18 cellular contexts compared by ENCODE assay signal in genomic region chr19:33189453-33189852, GRCh38. TPM values are rescaled to one million over a fixed set of nuclear protein-coding genes. Genes with fewer than 3 reads are reported as not detected.
DNase-seq lines count a peak whose midpoint lies in the region; ATAC-seq and TF ChIP-seq lines count a peak whose summit lies in the region.
"Had no signal": no experiment of that assay in that cellular context is flagged by ENCODE, and none has a peak within 500 bp of the region (broad histone marks: within the 10 kb centered on the region; RNA-seq: fewer than 3 reads in every experiment).

No MANE protein-coding gene starts in this region.

- H3K27ac ChIP-seq in HCT116 (ENCODE audit: low read depth, low read length) = no peak overlapping the region
- H3K27ac ChIP-seq: C4-2B, GM23248 had no signal

- intact Hi-C loops in HCT116 (cut with micrococcal nuclease) = no loop called here

- H3K27me3 ChIP-seq in HCT116 (ENCODE audit: insufficient read depth, low read length) = no peaks in the 10 kb centered on the region

- H3K4me3 ChIP-seq in HCT116 (replicated peaks in 1 of 2; ENCODE audit: low read depth in 1 of 2, low read length in 2 of 2) = no peak overlapping the region
- H3K4me3 ChIP-seq: GM23248 had no signal

- TF ChIP-seq RAD21 in HCT116 (IDR thresholded peaks at IDR 0.05; ENCODE audit: low read depth) = no peak

- no peak overlapping the region for H3K4me2 ChIP-seq in HCT116 (ENCODE audit: low read length)

- TF ChIP-seq POLR2A in HCT116 (IDR thresholded peaks at IDR 0.05; ENCODE audit: borderline replicate concordance, extremely low read depth, insufficient read depth, insufficient read length) = no peak

- H3K9ac ChIP-seq in HCT116 (ENCODE audit: low read length) = no peak overlapping the region
- H3K9ac ChIP-seq: GM23248 had no signal

- RAD21 ChIA-PET in HCT116 (lab: Charles Lee; ENCODE audit: low non-redundant PET in 1 of 2, low total read pairs in 2 of 2, uncharacterized antibody in 2 of 2, unreplicated experiment in 2 of 2) = no interaction called here

- H3K9me3 ChIP-seq in HCT116 (ENCODE audit: control insufficient read depth in 1 of 2, insufficient read depth in 1 of 2, low read depth in 1 of 2, low read length in 2 of 2) (no peaks in the 10 kb centered on the region), T-helper 17 cell (ENCODE audit: control insufficient read depth, low read length, poor library complexity, severe bottlenecking) (no peaks in the 10 kb centered on the region)
- H3K9me3 ChIP-seq: Caco-2 had no signal

- no peak for TF ChIP-seq CTCF in HCT116 (IDR thresholded peaks at IDR 0.05 in 2 of 3, conservative IDR thresholded peaks at IDR 0.05 in 1 of 3; ENCODE audit: borderline replicate concordance in 1 of 3, insufficient read depth in 1 of 3, low read depth in 2 of 3, low read length in 2 of 3)
- TF ChIP-seq CTCF in neural crest cell (conservative IDR thresholded peaks at IDR 0.05) = no peak

- H2AFZ ChIP-seq in HCT116 (ENCODE audit: low read depth, low read length, poor library complexity, severe bottlenecking) = peak overlapping the region; percentile 12
- H2AFZ ChIP-seq: GM23248 had no signal

- ATAC-seq in HCT116 = no peak
- no peak for ATAC-seq in T-helper 17 cell
- ATAC-seq in stimulated activated effector memory CD8-positive, alpha-beta T cell treated with anti-CD3 and anti-CD28 coated beads, Interleukin-12 subunit alpha, Interleukin-12 subunit beta, amount 100 ng/mL, for 72 hours = no peak
- ATAC-seq in HG02938 (IDR thresholded peaks at IDR 0.05; ENCODE audit: unreplicated experiment) = no peak
- ATAC-seq: CD8-positive, alpha-beta T cell had no signal

- peak overlapping the region; percentile 59 for H3K27ac Mint-ChIP-seq in T-helper 17 cell
- no peak overlapping the region for H3K27ac Mint-ChIP-seq in neural crest cell (ENCODE audit: unreplicated experiment)
- H3K27ac Mint-ChIP-seq in stimulated activated effector memory CD8-positive, alpha-beta T cell treated with anti-CD3 and anti-CD28 coated beads, Interleukin-12 subunit alpha, Interleukin-12 subunit beta, amount 100 ng/mL, for 72 hours = no peak overlapping the region
- H3K27ac Mint-ChIP-seq: CD4-positive, CD25-positive, alpha-beta regulatory T cell; CD8-positive, alpha-beta T cell had no signal

- CTCF ChIA-PET in HCT116 (lab: Charles Lee) = no interaction called here

- no peaks in the 10 kb centered on the region for H3K79me2 ChIP-seq in HCT116 (ENCODE audit: insufficient read depth, low read length)

- H3K4me1 Mint-ChIP-seq in T-helper 17 cell = peaks cover 8% of the 10 kb centered on the region
- no peaks in the 10 kb centered on the region for H3K4me1 Mint-ChIP-seq in neural crest cell
- peaks cover 12% of the 10 kb centered on the region for H3K4me1 Mint-ChIP-seq in stimulated activated effector memory CD8-positive, alpha-beta T cell treated with anti-CD3 and anti-CD28 coated beads, Interleukin-12 subunit alpha, Interleukin-12 subunit beta, amount 100 ng/mL, for 72 hours

- H3K9me3 Mint-ChIP-seq in neural crest cell = no peaks in the 10 kb centered on the region
- no peaks in the 10 kb centered on the region for H3K9me3 Mint-ChIP-seq in stimulated activated effector memory CD8-positive, alpha-beta T cell treated with anti-CD3 and anti-CD28 coated beads, Interleukin-12 subunit alpha, Interleukin-12 subunit beta, amount 100 ng/mL, for 72 hours
- H3K9me3 Mint-ChIP-seq: CD8-positive, alpha-beta T cell had no signal

- H3K36me3 Mint-ChIP-seq in T-helper 17 cell (ENCODE audit: low read depth) = no peaks in the 10 kb centered on the region
- no peaks in the 10 kb centered on the region for H3K36me3 Mint-ChIP-seq in neural crest cell (ENCODE audit: low read depth)
- no peaks in the 10 kb centered on the region for H3K36me3 Mint-ChIP-seq in stimulated activated effector memory CD8-positive, alpha-beta T cell treated with anti-CD3 and anti-CD28 coated beads, Interleukin-12 subunit alpha, Interleukin-12 subunit beta, amount 100 ng/mL, for 72 hours
- H3K36me3 Mint-ChIP-seq: CD4-positive, CD25-positive, alpha-beta regulatory T cell; CD8-positive, alpha-beta T cell had no signal

- no peaks in the 10 kb centered on the region for H3K9me2 ChIP-seq in HCT116 (ENCODE audit: insufficient read depth)

- H3K4me1 ChIP-seq in HCT116 (ENCODE audit: control insufficient read depth in 1 of 2, insufficient read depth in 2 of 2, low read length in 2 of 2) = peaks cover 13 to 15% of the 10 kb centered on the region in 2 experiments

- no peak overlapping the region for H3K4me3 Mint-ChIP-seq in T-helper 17 cell
- peak overlapping the region; percentile 45 for H3K4me3 Mint-ChIP-seq in neural crest cell
- H3K4me3 Mint-ChIP-seq in stimulated activated effector memory CD8-positive, alpha-beta T cell treated with anti-CD3 and anti-CD28 coated beads, Interleukin-12 subunit alpha, Interleukin-12 subunit beta, amount 100 ng/mL, for 72 hours = no peak overlapping the region
- H3K4me3 Mint-ChIP-seq: CD4-positive, CD25-positive, alpha-beta regulatory T cell; CD8-positive, alpha-beta T cell had no signal

- no peaks in the 10 kb centered on the region for H3K36me3 ChIP-seq in HCT116 (ENCODE audit: control insufficient read depth in 1 of 2, insufficient read depth in 2 of 2, low read length in 2 of 2)

- POLR2A ChIA-PET in HCT116 (lab: Charles Lee) = no interaction called here

- DNase-seq in HCT116 (ENCODE audit: low read depth, low spot score) (no peak), T-helper 17 cell (no peak), neural crest cell (ENCODE audit: low read depth, low spot score) (no peak), NCI-H748 (lab: John Stamatoyannopoulos, UW; ENCODE audit: unreplicated experiment) (no peak)
- no peak for DNase-seq in stimulated activated effector memory CD8-positive, alpha-beta T cell treated with anti-CD3 and anti-CD28 coated beads, Interleukin-12 subunit alpha, Interleukin-12 subunit beta, amount 100 ng/mL, for 72 hours (ENCODE audit: low spot score in 2 of 2)
- DNase-seq: Caco-2; CD4-positive, CD25-positive, alpha-beta regulatory T cell; CD8-positive, alpha-beta T cell; DMS153; DND-41 had no signal

- H3K27me3 Mint-ChIP-seq in T-helper 17 cell (peaks cover 38% of the 10 kb centered on the region), neural crest cell (ENCODE audit: low read depth) (peaks cover 2% of the 10 kb centered on the region)

- H4K20me1 ChIP-seq in HCT116 (ENCODE audit: insufficient read depth) = no peaks in the 10 kb centered on the region

- BruUV-seq in HCT116 (replicated peaks; lab: Mats Ljungman, UMichigan) = no TSS peak

TF ChIP-seq in HCT116, 20 proteins besides CTCF, POLR2A, EP300 and RAD21:
- TF ChIP-seq EGR1 (IDR thresholded peaks at IDR 0.05; ENCODE audit: low read depth) = no peak
- TF ChIP-seq SIN3A (IDR thresholded peaks at IDR 0.05; ENCODE audit: low read depth) = no peak
- TF ChIP-seq FOSL1 (IDR thresholded peaks at IDR 0.05; ENCODE audit: low read depth) = no peak

RNA-seq across cellular contexts. Expression of gene LRP3, which starts 4.7 kb away (rescaled TPM):
- 29.0 TPM for total RNA-seq in HCT116 (2021; ENCODE audit: unreplicated experiment)
- polyA plus RNA-seq in HCT116 (2012) = 17.9 and 19.3 TPM in 2 replicates
- under 1 TPM in 1 of 2 donors, not detected in 1; 0.52 TPM for total RNA-seq in T-helper 17 cell
- 79.6 and 85.6 TPM in 2 replicates for total RNA-seq in neural crest cell
- total RNA-seq: CD4-positive, CD25-positive, alpha-beta regulatory T cell; CD8-positive, alpha-beta T cell had no signal
- polyA plus RNA-seq: CD4-positive, CD25-positive, alpha-beta regulatory T cell had no signal

RNA-seq across cellular contexts. Expression of gene SLC7A10, which starts 36.2 kb away (rescaled TPM):
- total RNA-seq in HCT116 (2021; ENCODE audit: unreplicated experiment) (0.25 TPM), T-helper 17 cell (not detected), neural crest cell (0.96 and 1.4 TPM in 2 replicates)
- 0.22 TPM in 1 of 2 replicates, not detected in the other for polyA plus RNA-seq in HCT116 (2012)
- total RNA-seq: A172; Caco-2; CD4-positive, CD25-positive, alpha-beta regulatory T cell; CD8-positive, alpha-beta T cell; GM23248 had no signal
- polyA plus RNA-seq: BJ, GM23248 had no signal

RNA-seq across cellular contexts. Expression of gene WDR88, which starts 57.5 kb away (rescaled TPM):
- total RNA-seq in HCT116 (2021; ENCODE audit: unreplicated experiment) (not detected), T-helper 17 cell (not detected), neural crest cell (not detected in 2 replicates)
- 0.07 and 0.29 TPM in 2 replicates for polyA plus RNA-seq in HCT116 (2012)
- total RNA-seq: A172; A673; CD4-positive, CD25-positive, alpha-beta regulatory T cell; CD8-positive, alpha-beta T cell; GM23248; H1; H7 had no signal
- polyA plus RNA-seq: BJ, H1 had no signal

Comparison
In these comparisons a context has a peak if more than half of its experiments do, and no peak if none do; other contexts are left out.
1. RNA of gene LRP3, which starts 4.7 kb away (total RNA-seq): 79.6 to 85.6 TPM in neural crest cell and 29.0 TPM in HCT116 (single experiment); 0.52 TPM in T-helper 17 cell; every median in the first group is over 10 times any median in the second.